Comparison of ENCODE assay signal across 18 cellular contexts in the genomic region with DNA sequence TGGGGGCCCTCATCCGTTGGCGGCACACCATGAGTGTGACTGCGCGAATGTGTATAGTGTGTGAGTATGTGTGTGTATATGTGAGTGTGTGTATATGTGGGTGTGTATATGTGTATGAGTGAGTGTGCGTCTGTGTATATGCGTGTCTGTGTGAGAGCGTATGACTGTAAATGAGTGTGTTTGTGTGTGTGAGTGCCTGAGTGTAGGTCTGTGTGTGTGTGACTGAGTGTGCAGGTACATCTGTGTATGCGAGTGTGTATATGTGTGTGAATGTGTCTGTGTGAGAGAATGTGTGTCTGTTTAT.
"Had no signal": no experiment of that assay in that cellular context is flagged by ENCODE, and none has a peak within 500 bp of the region (broad histone marks: within the 10 kb centered on the region; RNA-seq: fewer than 3 reads in every experiment).

No MANE protein-coding gene starts in this region.

- H3K27me3 ChIP-seq: gastroesophageal sphincter, sigmoid colon, tibial artery, upper lobe of right lung had no signal

- ATAC-seq: esophagus mucosa; gastroesophageal sphincter; left lobe of liver; psoas muscle; stimulated activated naive CD8-positive, alpha-beta T cell treated with anti-CD3 and anti-CD28 coated beads, Interleukin-15, Interleukin-2, amounts not matched to agents 100 U/mL and 50 U/mL, for 24 hours had no signal

- H3K4me3 ChIP-seq: gastroesophageal sphincter, lower lobe of right lung, psoas muscle, sigmoid colon, tibial artery, upper lobe of right lung had no signal

- H3K36me3 ChIP-seq: gastroesophageal sphincter, lower lobe of right lung, sigmoid colon, tibial artery, upper lobe of right lung had no signal

- H3K9me3 ChIP-seq: gastroesophageal sphincter, lower lobe of right lung, psoas muscle, sigmoid colon, tibial artery, upper lobe of right lung had no signal

- DNase-seq: effector memory CD4-positive, alpha-beta T cell; glutamatergic neuron; islet precursor cell; mesenchymal stem cell; midbrain; psoas muscle; retina; sigmoid colon; small intestine; stimulated activated CD4-positive, alpha-beta T cell treated with anti-CD3 and anti-CD28 coated beads, Interleukin-2, amount 100 ng/mL, for 48 hours; stimulated activated naive CD8-positive, alpha-beta T cell treated with anti-CD3 and anti-CD28 coated beads, Interleukin-15, Interleukin-2, amounts not matched to agents 100 U/mL and 50 U/mL, for 24 hours; tibial artery; upper lobe of right lung had no signal

- H3K4me1 ChIP-seq: gastroesophageal sphincter, lower lobe of right lung, psoas muscle, tibial artery, upper lobe of right lung had no signal

- H3K27ac ChIP-seq: gastroesophageal sphincter, lower lobe of right lung, psoas muscle, sigmoid colon, tibial artery, upper lobe of right lung had no signal

- FAIRE-seq: endometrium, small intestine had no signal
